In genomic region chr2:206840999-206841398, GRCh38 we compare ENCODE assay signal across 28 cellular contexts.
DNase-seq lines count a peak whose midpoint lies in the region; ATAC-seq and TF ChIP-seq lines count a peak whose summit lies in the region.
"Had no signal": no experiment of that assay in that cellular context is flagged by ENCODE, and none has a peak within 500 bp of the region (broad histone marks: within the 10 kb centered on the region; RNA-seq: fewer than 3 reads in every experiment).

No MANE protein-coding gene starts in this region.

- H3K4me1 ChIP-seq in Panc1 (ENCODE audit: control insufficient read depth, insufficient read depth, low read length) (no peaks in the 10 kb centered on the region), iPS DF 6.9 (ENCODE audit: control insufficient read depth, insufficient read depth, low read length) (no peaks in the 10 kb centered on the region), smooth muscle cell (ENCODE audit: low read depth) (no peaks in the 10 kb centered on the region), HAP-1 (no peaks in the 10 kb centered on the region)

- no peaks in the 10 kb centered on the region for H4K20me1 ChIP-seq in smooth muscle cell (ENCODE audit: low read depth)

- no peak overlapping the region for H2AFZ ChIP-seq in smooth muscle cell (ENCODE audit: low read depth)

- H3K27ac ChIP-seq in 22Rv1: no peak overlapping the region
- H3K27ac ChIP-seq in Panc1 (ENCODE audit: low read length): no peak overlapping the region
- no peak overlapping the region for H3K27ac ChIP-seq in iPS DF 6.9 (ENCODE audit: low read length)
- no peak overlapping the region for H3K27ac ChIP-seq in smooth muscle cell (ENCODE audit: low read depth)
- H3K27ac ChIP-seq: coronary artery, SK-N-MC had no signal

- no CpG with 5 or more reads among the region's 3 CpGs for WGBS in iPS DF 6.9 (ENCODE audit: insufficient coverage, insufficient read length)
- WGBS in smooth muscle cell (ENCODE audit: low lambda C conversion rate): 75% methylated on average over 3 of the region's 3 CpGs

- DNase-seq in GM12864 (ENCODE audit: low read depth) (no peak), Panc1 (ENCODE audit: low read depth, low spot score) (no peak), iPS DF 6.9 (ENCODE audit: low read depth, low spot score) (peak; percentile 31), SW480 (ENCODE audit: low spot score) (no peak), smooth muscle cell (lab: John Stamatoyannopoulos, UW; ENCODE audit: unreplicated experiment) (no peak), HAP-1 (ENCODE audit: low spot score in 2 of 2) (no peak)
- DNase-seq in activated CD4-positive, alpha-beta T cell treated with anti-CD3 and anti-CD28 coated beads, Interleukin-2, amount 50 U/mL, for 1 hour: no peak
- DNase-seq: ACHN; activated CD4-positive, alpha-beta memory T cell treated with anti-CD3 and anti-CD28 coated beads, Interleukin-2, amount 10 ng/mL, durations not matched to agents 7 days and 5 days; activated CD4-positive, CD25-positive, alpha-beta regulatory T cell treated with anti-CD3 and anti-CD28 coated beads, Interleukin-2, amount 50 U/mL, for 72 hours; activated CD8-positive, alpha-beta memory T cell treated with anti-CD3 and anti-CD28 coated beads, Interleukin-2, amount 50 U/mL, for 4 hours; activated naive CD4-positive, alpha-beta T cell treated with anti-CD3 and anti-CD28 coated beads for 36 hours; caudate nucleus; CD8-positive, alpha-beta memory T cell; effector memory CD4-positive, alpha-beta T cell; head of caudate nucleus; IMR-90; mucosa of descending colon; NCI-H146; NCI-H2107; NCI-H446 treated with DMSO at 0.1 percent for 48 hours; NCI-H774; stimulated activated naive B cell treated with anti-CD40 and anti-IgM and Interleukin-4, amounts not matched to agents 10 μg/mL and 1 μg/mL and 100 μg/mL, for 72 hours; substantia nigra had no signal

- no peak overlapping the region for H3K9ac ChIP-seq in smooth muscle cell (ENCODE audit: low read depth)

- intact Hi-C loops in Panc1 (cut with micrococcal nuclease; ENCODE audit: unreplicated experiment): no loop called here

- H3K79me2 ChIP-seq in smooth muscle cell (ENCODE audit: low read depth): no peaks in the 10 kb centered on the region

- no TSS peak for BruUV-seq in Panc1 (replicated peaks; lab: Mats Ljungman, UMichigan)

- no peak overlapping the region for H3K4me2 ChIP-seq in smooth muscle cell

- H3K9me3 ChIP-seq in Panc1 (ENCODE audit: control insufficient read depth, insufficient read depth, low read depth, low read length) (no peaks in the 10 kb centered on the region), iPS DF 6.9 (ENCODE audit: control insufficient read depth, insufficient read depth, low read length) (no peaks in the 10 kb centered on the region), smooth muscle cell (replicated peaks; ENCODE audit: low read depth) (no peaks in the 10 kb centered on the region), HAP-1 (no peaks in the 10 kb centered on the region)
- H3K9me3 ChIP-seq: mucosa of descending colon had no signal

- in situ Hi-C loops in Panc1 (cut with HindIII; ENCODE audit: low pct_unique_long_range_greater_than_20kb, low sequenced_read_pairs): no loop called here
- in situ Hi-C loops in HAP-1 (cut with MboI; ENCODE audit: low sequenced_read_pairs): no loop called here

- H3K36me3 ChIP-seq in Panc1 (ENCODE audit: control insufficient read depth, insufficient read depth, low read length) (no peaks in the 10 kb centered on the region), iPS DF 6.9 (ENCODE audit: control insufficient read depth, insufficient read depth, low read length) (no peaks in the 10 kb centered on the region), smooth muscle cell (ENCODE audit: low read depth) (no peaks in the 10 kb centered on the region), HAP-1 (replicated peaks) (no peaks in the 10 kb centered on the region)

- no peak for ATAC-seq in Panc1
- ATAC-seq: mucosa of descending colon; natural killer cell treated with Interleukin-12 subunit alpha and Interleukin-12 subunit beta and Interleukin-15 and Interleukin-18, amount 100 ng/mL, for 72 hours; stimulated activated naive B cell treated with anti-CD40 and anti-IgM and Interleukin-4, amounts not matched to agents 10 μg/mL and 1 μg/mL and 100 μg/mL, for 72 hours had no signal

- no peaks in the 10 kb centered on the region for H3F3A ChIP-seq in smooth muscle cell (ENCODE audit: low read depth)

- POLR2A ChIA-PET in Panc1 (lab: Charles Lee): no interaction called here

- CTCF ChIA-PET in Panc1 (lab: Charles Lee): no interaction called here

- H3K27me3 ChIP-seq in Panc1 (ENCODE audit: control insufficient read depth, insufficient read depth, low read length) (no peaks in the 10 kb centered on the region), iPS DF 6.9 (ENCODE audit: control insufficient read depth, insufficient read depth, low read length) (no peaks in the 10 kb centered on the region), smooth muscle cell (ENCODE audit: low read depth) (peaks cover 2% of the 10 kb centered on the region), HAP-1 (ENCODE audit: low read depth) (no peaks in the 10 kb centered on the region)

- TF ChIP-seq CTCF in 22Rv1 (IDR thresholded peaks at IDR 0.05) (peak; percentile 33), GM12864 (IDR thresholded peaks at IDR 0.05; ENCODE audit: low read depth, low read length, missing control alignments) (peak; percentile 35), Panc1 (IDR thresholded peaks at IDR 0.05) (peak; percentile 17; the same call in 1 of the 2 replicates), smooth muscle cell (IDR thresholded peaks at IDR 0.05; ENCODE audit: borderline replicate concordance, insufficient read depth, poor library complexity, severe bottlenecking) (no peak)

- H3K4me3 ChIP-seq in GM12864 (ENCODE audit: low read depth, low read length) (no peak overlapping the region), Panc1 (ENCODE audit: low read depth in 2 of 2, low read length in 2 of 2) (no peak overlapping the region), iPS DF 6.9 (ENCODE audit: low read length) (no peak overlapping the region), smooth muscle cell (no peak overlapping the region), HAP-1 (no peak overlapping the region)
- H3K4me3 ChIP-seq: coronary artery, mucosa of descending colon, SK-N-MC had no signal
